ENCODE assay signal across 19 cellular contexts in genomic region chr5:42426036-42426435, GRCh38. TPM values are rescaled to one million over a fixed set of nuclear protein-coding genes. Genes with fewer than 3 reads are reported as not detected.
DNase-seq lines count a peak whose midpoint lies in the region; ATAC-seq, FAIRE-seq and TF ChIP-seq lines count a peak whose summit lies in the region.
"Had no signal": no experiment of that assay in that cellular context is flagged by ENCODE, and none has a peak within 500 bp of the region (broad histone marks: within the 10 kb centered on the region; RNA-seq: fewer than 3 reads in every experiment).

No MANE protein-coding gene starts in this region.

- peak overlapping the region; percentile 6 for H3K4me3 Mint-ChIP-seq in progenitor cell of endocrine pancreas (ENCODE audit: low read depth)
- H3K4me3 Mint-ChIP-seq: CD8-positive, alpha-beta T cell; HFFc6 had no signal

- no peak overlapping the region for H3K27ac Mint-ChIP-seq in progenitor cell of endocrine pancreas
- H3K27ac Mint-ChIP-seq: CD8-positive, alpha-beta T cell; HFFc6 had no signal

- H3F3A ChIP-seq in smooth muscle cell (ENCODE audit: low read depth): no peaks in the 10 kb centered on the region

- no peaks in the 10 kb centered on the region for H3K79me2 ChIP-seq in smooth muscle cell (ENCODE audit: low read depth)

- no peak overlapping the region for H3K27ac ChIP-seq in smooth muscle cell (ENCODE audit: low read depth)
- H3K27ac ChIP-seq: A549 had no signal

- H3K4me1 Mint-ChIP-seq in progenitor cell of endocrine pancreas (ENCODE audit: low read depth): peaks cover 2% of the 10 kb centered on the region

- no peak for DNase-seq in HTR-8/SVneo (ENCODE audit: insufficient read length, low spot score)
- no peak for DNase-seq in adipocyte (ENCODE audit: low read depth)
- no peak for DNase-seq in progenitor cell of endocrine pancreas (ENCODE audit: low spot score, unreplicated experiment)
- DNase-seq in smooth muscle cell (lab: John Stamatoyannopoulos, UW; ENCODE audit: unreplicated experiment): no peak
- DNase-seq in effector CD4-positive, alpha-beta T cell: no peak
- no peak for DNase-seq in UCSD-AML1 (lab: John Stamatoyannopoulos, UW; ENCODE audit: unreplicated experiment)
- DNase-seq: BE2C; CD8-positive, alpha-beta T cell; COR-L47; DND-41; GDM1; HFFc6 had no signal

- FAIRE-seq in HTR-8/SVneo (lab: Jason Lieb, UNC): peak; percentile 13
- FAIRE-seq: A549, D721Med, GM12892, GM19239, H1 had no signal

- no peak overlapping the region for H2AFZ ChIP-seq in smooth muscle cell (ENCODE audit: low read depth)

- ATAC-seq in GM19467 (IDR thresholded peaks at IDR 0.05; ENCODE audit: unreplicated experiment): no peak
- ATAC-seq: A549; CD8-positive, alpha-beta T cell had no signal

- no peaks in the 10 kb centered on the region for H3K27me3 Mint-ChIP-seq in progenitor cell of endocrine pancreas

- H3K36me3 ChIP-seq in adipocyte (ENCODE audit: control insufficient read depth, insufficient read depth, low read length, severe bottlenecking) (no peaks in the 10 kb centered on the region), smooth muscle cell (ENCODE audit: low read depth) (no peaks in the 10 kb centered on the region)
- H3K36me3 ChIP-seq: BE2C, HAP-1 had no signal

- no peaks in the 10 kb centered on the region for H3K9me3 ChIP-seq in adipocyte (ENCODE audit: control insufficient read depth, low read length)
- no peaks in the 10 kb centered on the region for H3K9me3 ChIP-seq in smooth muscle cell (replicated peaks; ENCODE audit: low read depth)
- H3K9me3 ChIP-seq: A549, BE2C, HAP-1 had no signal

- H3K27me3 ChIP-seq in adipocyte (replicated peaks; ENCODE audit: control insufficient read depth, insufficient read depth, low read length): no peaks in the 10 kb centered on the region
- H3K27me3 ChIP-seq in smooth muscle cell (ENCODE audit: low read depth): peaks cover 6% of the 10 kb centered on the region

- WGBS in smooth muscle cell (ENCODE audit: low lambda C conversion rate): 84% methylated on average over 3 of the region's 3 CpGs

- H3K9ac ChIP-seq in adipocyte (ENCODE audit: low read length) (peak overlapping the region; percentile 94), smooth muscle cell (ENCODE audit: low read depth) (no peak overlapping the region)

- H3K4me3 ChIP-seq in adipocyte (ENCODE audit: low read length) (peak overlapping the region; percentile 87), smooth muscle cell (peak overlapping the region; percentile 77)
- H3K4me3 ChIP-seq: A549, HAP-1 had no signal

- TF ChIP-seq CTCF in progenitor cell of endocrine pancreas (IDR thresholded peaks at IDR 0.05; ENCODE audit: unreplicated experiment) (no peak), smooth muscle cell (IDR thresholded peaks at IDR 0.05; ENCODE audit: borderline replicate concordance, insufficient read depth, poor library complexity, severe bottlenecking) (no peak)

- peaks cover 14% of the 10 kb centered on the region for H3K9me3 Mint-ChIP-seq in progenitor cell of endocrine pancreas (ENCODE audit: low read depth)
- H3K9me3 Mint-ChIP-seq: CD8-positive, alpha-beta T cell; HFFc6 had no signal

- peaks cover 3% of the 10 kb centered on the region for H3K36me3 Mint-ChIP-seq in progenitor cell of endocrine pancreas (ENCODE audit: insufficient read depth)
- H3K36me3 Mint-ChIP-seq: CD8-positive, alpha-beta T cell had no signal

- H4K20me1 ChIP-seq in smooth muscle cell (ENCODE audit: low read depth): no peaks in the 10 kb centered on the region

- no peak overlapping the region for H3K4me2 ChIP-seq in smooth muscle cell
- H3K4me2 ChIP-seq: A549 had no signal

- peaks cover 23% of the 10 kb centered on the region for H3K4me1 ChIP-seq in adipocyte (ENCODE audit: control insufficient read depth, insufficient read depth, low read length)
- H3K4me1 ChIP-seq in smooth muscle cell (ENCODE audit: low read depth): no peaks in the 10 kb centered on the region
- H3K4me1 ChIP-seq: BE2C, HAP-1 had no signal

RNA-seq across cellular contexts. Expression of gene GHR, which starts 2.8 kb away (rescaled TPM):
- 5.6 and 6.6 TPM in 2 replicates for total RNA-seq in progenitor cell of endocrine pancreas
- 3.6 and 4.3 TPM in 2 replicates for total RNA-seq in smooth muscle cell
- polyA plus RNA-seq in smooth muscle cell: 0.66 and 2.1 TPM in 2 replicates
- total RNA-seq: CD8-positive, alpha-beta T cell had no signal
